Comparison of ENCODE assay signal across 8 cellular contexts in genomic region chr20:35616465-35617396, GRCh38. TPM values are rescaled to one million over a fixed set of nuclear protein-coding genes. Genes with fewer than 3 reads are reported as not detected.
A peak's percentile ranks its signal among the peaks of the same experiment; 100 is the strongest.
DNase-seq lines count a peak whose midpoint lies in the region; ATAC-seq, FAIRE-seq and TF ChIP-seq lines count a peak whose summit lies in the region.

No MANE protein-coding gene starts in this region.

- FAIRE-seq in kidney (lab: Jason Lieb, UNC) = peak; percentile 85

- H3K27ac ChIP-seq in kidney (ENCODE audit: low read depth in 2 of 2, low read length in 2 of 2) (peak overlapping the region; percentile 28 to 76), spleen (peak overlapping the region; percentile 1 to 96 (median 92))

- H3K4me3 ChIP-seq in AG10803 (ENCODE audit: low read length) (peak overlapping the region; percentile 71), choroid plexus epithelial cell (ENCODE audit: low read depth, low read length) (peak overlapping the region; percentile 72), kidney (ENCODE audit: low read length in 2 of 2) (peak overlapping the region; percentile 25 to 58), spleen (peak overlapping the region; percentile 30 to 81 (median 50))

- no peak for TF ChIP-seq CTCF in AG10803 (conservative IDR thresholded peaks at IDR 0.05; ENCODE audit: low read length)
- no peak for TF ChIP-seq CTCF in choroid plexus epithelial cell (conservative IDR thresholded peaks at IDR 0.05; ENCODE audit: low read depth, low read length)
- no peak for TF ChIP-seq CTCF in kidney (IDR thresholded peaks at IDR 0.05; ENCODE audit: borderline replicate concordance, extremely low read depth, insufficient read depth)
- TF ChIP-seq CTCF in spleen (IDR thresholded peaks at IDR 0.05 in 8 of 11, conservative IDR thresholded peaks at IDR 0.05 in 3 of 11) = peak in 2 of 11 experiments; percentile 9 to 12

- in situ Hi-C loops in GM18951 (cut with MboI; ENCODE audit: low sequenced_read_pairs, unreplicated experiment) = no loop called here

- H3K4me1 ChIP-seq in kidney (ENCODE audit: control insufficient read depth in 1 of 2, insufficient read depth in 1 of 2, low read depth in 1 of 2, low read length in 2 of 2) (peaks cover 0 to 22% of the 10 kb centered on the region in 2 donors), spleen (peaks cover 23 to 65% (median 47%) of the 10 kb centered on the region in 6 donors)

- intact Hi-C loops in kidney (cut with DNase I) (no loop called here), spleen (cut with DNase I; ENCODE audit: low total_unique reads) (loop anchor here (5.0 to 10.0 kb wide), 2 partner anchors 46 to 72 kb away; partner anchors contain the start of genes CPNE1, ERGIC3 and RBM12)

- peaks cover 4% of the 10 kb centered on the region in 2 donors for H3K36me3 ChIP-seq in kidney (ENCODE audit: control insufficient read depth in 1 of 2, insufficient read depth in 2 of 2, low read length in 2 of 2)
- peaks cover 0 to 8% (median 0%) of the 10 kb centered on the region in 6 donors for H3K36me3 ChIP-seq in spleen

- no peak for ATAC-seq in HG03442 (IDR thresholded peaks at IDR 0.05; ENCODE audit: unreplicated experiment)

- H3K9me3 ChIP-seq in kidney (ENCODE audit: control insufficient read depth in 1 of 2, low read length in 2 of 2) = no peaks in the 10 kb centered on the region
- H3K9me3 ChIP-seq in spleen = no peaks in the 10 kb centered on the region

- DNase-seq in AG10803 (ENCODE audit: low read depth) (peak; percentile 99), NCI-H1105 (lab: John Stamatoyannopoulos, UW) (peak; percentile 16), T1000 (lab: John Stamatoyannopoulos, UW) (peak; percentile 79), choroid plexus epithelial cell (ENCODE audit: low read depth) (peak; percentile 100), kidney (peak; percentile 97), spleen (peak; percentile 96)

- H3K27me3 ChIP-seq in spleen (replicated peaks in 1 of 7) = peaks cover 0 to 20% (median 0%) of the 10 kb centered on the region in 7 donors

- peak overlapping the region; percentile 16 to 46 for H3K9ac ChIP-seq in kidney (ENCODE audit: low read length in 2 of 2)

- WGBS in spleen, 5 donors = 2 to 5% (median 3%) methylated on average over 50 to 57 of the region's 57 CpGs

- TF ChIP-seq POLR2A in GM18951 (IDR thresholded peaks at IDR 0.05; ENCODE audit: extremely low read depth, insufficient read depth, insufficient read length) = peak; percentile 44
- TF ChIP-seq POLR2A in spleen (IDR thresholded peaks at IDR 0.05) = peak in 1 of 3 donors; percentile 28

RNA-seq across cellular contexts. Expression of gene SPAG4, which starts 1.1 kb away (rescaled TPM):
- total RNA-seq in kidney (16.0 TPM), spleen (10 to 100 TPM in 5 of 7 donors, 1 to 10 TPM in 2; 2.5 to 32.1 (median 14.7) TPM)
- polyA plus RNA-seq in kidney (ENCODE audit: insufficient read depth, low read depth, low replicate concordance) (13.1 TPM), spleen (10 to 100 TPM in 1 of 3 donors, 1 to 10 TPM in 2; 5.2 to 10.9 (median 5.7) TPM)

RNA-seq across cellular contexts. Expression of gene CPNE1, which starts 48.0 kb away (rescaled TPM):
- total RNA-seq in kidney (145 TPM), spleen (100 to 1,000 TPM in 6 of 7 donors, 10 to 100 TPM in 1; 93.9 to 247 (median 234) TPM)
- polyA plus RNA-seq in kidney (ENCODE audit: insufficient read depth, low read depth, low replicate concordance) (128 TPM), spleen (100 to 1,000 TPM; 183 to 215 (median 203) TPM)

RNA-seq across cellular contexts. Expression of gene RBM12, which starts 48.0 kb away (rescaled TPM):
- total RNA-seq in kidney (101 TPM), spleen (100 to 1,000 TPM in 1 of 7 donors, 10 to 100 TPM in 6; 44.6 to 100 (median 89.1) TPM)
- polyA plus RNA-seq in kidney (ENCODE audit: insufficient read depth, low read depth, low replicate concordance) (11.1 TPM), spleen (10 to 100 TPM; 10.6 to 17.9 (median 14.4) TPM)

Comparison
In these comparisons a context has a peak if more than half of its experiments do, and no peak if none do; other contexts are left out.
1. DNase-seq: peak in every context shown above with its lines; median percentile 100 in choroid plexus epithelial cell; 99 in AG10803; 97 in kidney; 96 in spleen; 79 in T1000; 16 in NCI-H1105.